Comparison of ENCODE assay signal across 8 cellular contexts in genomic region chr12:82359115-82359478, GRCh38. TPM values are rescaled to one million over a fixed set of nuclear protein-coding genes. Genes with fewer than 3 reads are reported as not detected.
DNase-seq lines count a peak whose midpoint lies in the region; ATAC-seq, FAIRE-seq and TF ChIP-seq lines count a peak whose summit lies in the region.

No MANE protein-coding gene starts in this region.

- POLR2A ChIA-PET in PC-9 (lab: Charles Lee; ENCODE audit: unreplicated experiment): interaction anchor here (0.6 kb wide), 2 partner anchors 625 to 1295 kb away, joined by 3 read pairs; no protein-coding TSS in a partner anchor

- TF ChIP-seq CTCF in PC-9 (conservative IDR thresholded peaks at IDR 0.05) (no peak), dorsolateral prefrontal cortex (IDR thresholded peaks at IDR 0.05 in 54 of 56, conservative IDR thresholded peaks at IDR 0.05 in 2 of 56; ENCODE audit: low read depth in 1 of 56, partially characterized antibody in 56 of 56) (no peak), mesothelial cell of epicardium (IDR thresholded peaks at IDR 0.05; ENCODE audit: unreplicated experiment) (no peak)

- H3K9me3 Mint-ChIP-seq in activated naive CD4-positive, alpha-beta T cell treated with anti-CD3 and anti-CD28 coated beads, Interleukin-2, amount 50 U/mL, for 24 hours: no peaks in the 10 kb centered on the region
- peaks cover 3% of the 10 kb centered on the region for H3K9me3 Mint-ChIP-seq in mesothelial cell of epicardium

- H3K36me3 Mint-ChIP-seq in activated naive CD4-positive, alpha-beta T cell treated with anti-CD3 and anti-CD28 coated beads, Interleukin-2, amount 50 U/mL, for 24 hours: peaks cover 18% of the 10 kb centered on the region
- H3K36me3 Mint-ChIP-seq in mesothelial cell of epicardium: peaks cover 17% of the 10 kb centered on the region

- no peak for DNase-seq in activated naive CD4-positive, alpha-beta T cell treated with Interleukin-2 at 50 U/mL for 16 hours
- DNase-seq in PC-9 (no peak), dorsolateral prefrontal cortex (peak in 2 of 10 donors; percentile 26 to 43), mesothelial cell of epicardium (ENCODE audit: low spot score in 2 of 2, unreplicated experiment in 2 of 2) (no peak), urothelium cell line (ENCODE audit: low spot score) (peak; percentile 5), NCI-H226 (no peak)

- no peak for FAIRE-seq in urothelium cell line (lab: Jason Lieb, UNC)

- ATAC-seq in HG03097 (IDR thresholded peaks at IDR 0.05; ENCODE audit: low FRiP score, unreplicated experiment): peak; percentile 0

- H3K27ac ChIP-seq in PC-9 (peak overlapping the region; percentile 86; the same call in 1 of the 2 replicates), dorsolateral prefrontal cortex (peak overlapping the region in 57 of 59 donors; percentile 78 to 100 (median 98))

- peaks cover 68% of the 10 kb centered on the region for H3K4me1 Mint-ChIP-seq in activated naive CD4-positive, alpha-beta T cell treated with anti-CD3 and anti-CD28 coated beads, Interleukin-2, amount 50 U/mL, for 24 hours
- peaks cover 34% of the 10 kb centered on the region for H3K4me1 Mint-ChIP-seq in mesothelial cell of epicardium

- peak overlapping the region; percentile 93 for H2AFZ ChIP-seq in PC-9

- CTCF ChIA-PET in PC-9 (lab: Charles Lee): interaction anchor here (1.0 kb wide), 1 partner anchor 291 kb away, joined by 3 read pairs; no protein-coding TSS in a partner anchor

- peaks cover 4% of the 10 kb centered on the region; the same call in 1 of the 2 replicates for H4K20me1 ChIP-seq in PC-9 (ENCODE audit: insufficient read depth)

- H3K9me2 ChIP-seq in PC-9 (ENCODE audit: insufficient read depth): no peaks in the 10 kb centered on the region

- peaks cover 18% of the 10 kb centered on the region for H3K36me3 ChIP-seq in PC-9 (ENCODE audit: low read depth)

- H3K27me3 ChIP-seq in PC-9 (ENCODE audit: insufficient read depth, low read depth) (no peaks in the 10 kb centered on the region), dorsolateral prefrontal cortex (no peaks in the 10 kb centered on the region)

- peak overlapping the region; percentile 79 for H3K4me2 ChIP-seq in PC-9

- H3K27ac Mint-ChIP-seq in activated naive CD4-positive, alpha-beta T cell treated with anti-CD3 and anti-CD28 coated beads, Interleukin-2, amount 50 U/mL, for 24 hours: peak overlapping the region; percentile 98
- peak overlapping the region; percentile 62 for H3K27ac Mint-ChIP-seq in mesothelial cell of epicardium

- peak overlapping the region; percentile 94 for H3K4me3 Mint-ChIP-seq in activated naive CD4-positive, alpha-beta T cell treated with anti-CD3 and anti-CD28 coated beads, Interleukin-2, amount 50 U/mL, for 24 hours
- peak overlapping the region; percentile 99 for H3K4me3 Mint-ChIP-seq in mesothelial cell of epicardium

- intact Hi-C loops in PC-9 (cut with micrococcal nuclease; ENCODE audit: unreplicated experiment): loop anchor here (1.0 to 10.0 kb wide), 2 partner anchors 269 to 714 kb away; no protein-coding TSS in a partner anchor
- intact Hi-C loops in dorsolateral prefrontal cortex (cut with DNase I): loop anchor here (2.0 to 10.0 kb wide), 4 partner anchors 266 to 714 kb away; partner anchors contain the start of gene PPFIA2 (in 2 of the 2)

- peaks cover 10% of the 10 kb centered on the region; the same call in 1 of the 2 replicates for H3K4me1 ChIP-seq in PC-9 (replicated peaks; ENCODE audit: insufficient read depth)

- H3K9me3 ChIP-seq in PC-9 (ENCODE audit: insufficient read depth, low read depth): peaks cover 4% of the 10 kb centered on the region; the same call in 1 of the 2 replicates

- no peaks in the 10 kb centered on the region for H3K27me3 Mint-ChIP-seq in activated naive CD4-positive, alpha-beta T cell treated with anti-CD3 and anti-CD28 coated beads, Interleukin-2, amount 50 U/mL, for 24 hours
- H3K27me3 Mint-ChIP-seq in mesothelial cell of epicardium (ENCODE audit: low read depth): no peaks in the 10 kb centered on the region

- H3K79me2 ChIP-seq in PC-9 (ENCODE audit: low read depth): peaks cover 26% of the 10 kb centered on the region

- peak overlapping the region; percentile 89 for H3K4me3 ChIP-seq in PC-9
- H3K4me3 ChIP-seq in dorsolateral prefrontal cortex: peak overlapping the region; percentile 64 to 100 (median 92)

- BruUV-seq in PC-9 (replicated peaks; lab: Mats Ljungman, UMichigan): TSS peak; percentile 40

- H3F3A ChIP-seq in PC-9 (ENCODE audit: insufficient read depth, low read depth): no peaks in the 10 kb centered on the region

RNA-seq across cellular contexts. Expression of gene METTL25, which starts 0.8 kb away (rescaled TPM):
- total RNA-seq in PC-9 (2021): 2.2 and 2.8 TPM in 2 replicates
- total RNA-seq in dorsolateral prefrontal cortex: 10 to 100 TPM; 14.3 to 40.2 (median 22.9) TPM
- total RNA-seq in mesothelial cell of epicardium: 10.4 to 11.9 TPM (median 10.5 TPM) in 3 replicates

RNA-seq across cellular contexts. Expression of gene CCDC59, which starts 0.9 kb away (rescaled TPM):
- total RNA-seq in PC-9 (2021) (28.9 and 49.9 TPM in 2 replicates), dorsolateral prefrontal cortex (10 to 100 TPM; 18.7 to 46.8 (median 29.4) TPM), mesothelial cell of epicardium (43.7 to 48.9 TPM (median 47.9 TPM) in 3 replicates)
